In genomic region chr4:145176641-145177432, GRCh38 we compare ENCODE assay signal across 8 cellular contexts. TPM values are rescaled to one million over a fixed set of nuclear protein-coding genes. Genes with fewer than 3 reads are reported as not detected.
DNase-seq lines count a peak whose midpoint lies in the region; ATAC-seq and TF ChIP-seq lines count a peak whose summit lies in the region.

No MANE protein-coding gene starts in this region.

- peak in 2 of 5 donors; percentile 6 to 11 for DNase-seq in CD8-positive, alpha-beta memory T cell
- DNase-seq in NAMALWA (ENCODE audit: low spot score) (peak; percentile 23), choroid plexus epithelial cell (ENCODE audit: low read depth) (no peak), NCI-H2227 (lab: John Stamatoyannopoulos, UW; ENCODE audit: unreplicated experiment) (no peak), NOMO-1 (lab: John Stamatoyannopoulos, UW; ENCODE audit: unreplicated experiment in 2 of 2) (no peak)

- H3K4me1 ChIP-seq in CD8-positive, alpha-beta memory T cell (ENCODE audit: insufficient read depth, low read length) = peaks cover 35% of the 10 kb centered on the region

- H3K4me1 Mint-ChIP-seq in CD8-positive, alpha-beta memory T cell = peaks cover 51 to 73% (median 71%) of the 10 kb centered on the region in 3 donors

- H3K9me2 ChIP-seq in neural cell (ENCODE audit: insufficient read depth, low read length) = no peaks in the 10 kb centered on the region

- no peaks in the 10 kb centered on the region for H3K27me3 ChIP-seq in CD8-positive, alpha-beta memory T cell (ENCODE audit: insufficient read depth, low read length, poor library complexity, severe bottlenecking)
- no peaks in the 10 kb centered on the region for H3K27me3 ChIP-seq in neural cell (ENCODE audit: insufficient read depth, low read depth, low read length)

- H3F3A ChIP-seq in neural cell (ENCODE audit: insufficient read depth, low read length, poor library complexity, severe bottlenecking) = peaks cover 3% of the 10 kb centered on the region

- H3K36me3 Mint-ChIP-seq in CD8-positive, alpha-beta memory T cell = peaks cover 7 to 39% (median 15%) of the 10 kb centered on the region in 3 donors

- no peaks in the 10 kb centered on the region for H3K9me3 Mint-ChIP-seq in CD8-positive, alpha-beta memory T cell

- H3K27ac ChIP-seq in CD8-positive, alpha-beta memory T cell (ENCODE audit: low read depth, low read length) = peak overlapping the region; percentile 90
- H3K27ac ChIP-seq in neural cell (ENCODE audit: low read length) = no peak overlapping the region

- no peak for ATAC-seq in HG02759 (IDR thresholded peaks at IDR 0.05; ENCODE audit: unreplicated experiment)
- no peak for ATAC-seq in HG03135 (IDR thresholded peaks at IDR 0.05; ENCODE audit: unreplicated experiment)

- no peaks in the 10 kb centered on the region for H3K9me3 ChIP-seq in CD8-positive, alpha-beta memory T cell (ENCODE audit: low read length)
- H3K9me3 ChIP-seq in neural cell (ENCODE audit: low read length) = no peaks in the 10 kb centered on the region

- no peak for TF ChIP-seq CTCF in choroid plexus epithelial cell (conservative IDR thresholded peaks at IDR 0.05; ENCODE audit: low read depth, low read length)
- no peak for TF ChIP-seq CTCF in neural cell (IDR thresholded peaks at IDR 0.05; ENCODE audit: poor library complexity, severe bottlenecking)

- peaks cover 8% of the 10 kb centered on the region for H3K36me3 ChIP-seq in CD8-positive, alpha-beta memory T cell (ENCODE audit: insufficient read depth, low read length)
- H3K36me3 ChIP-seq in neural cell (ENCODE audit: insufficient read depth, low read length) = no peaks in the 10 kb centered on the region

- peak overlapping the region; percentile 82 for H3K4me3 ChIP-seq in CD8-positive, alpha-beta memory T cell (ENCODE audit: low read length)
- H3K4me3 ChIP-seq in choroid plexus epithelial cell (ENCODE audit: low read depth, low read length) = peak overlapping the region; percentile 15
- peak overlapping the region; percentile 84 for H3K4me3 ChIP-seq in neural cell (ENCODE audit: low read length)

- H4K20me1 ChIP-seq in neural cell (ENCODE audit: insufficient read depth) = no peaks in the 10 kb centered on the region

- peak overlapping the region; percentile 89 to 98 (median 94) for H3K4me3 Mint-ChIP-seq in CD8-positive, alpha-beta memory T cell

- peaks cover 45% of the 10 kb centered on the region for H3K79me2 ChIP-seq in neural cell (replicated peaks; ENCODE audit: insufficient read depth, low read length)

- peak overlapping the region; percentile 92 to 99 (median 98) for H3K27ac Mint-ChIP-seq in CD8-positive, alpha-beta memory T cell

- TF ChIP-seq RAD21 in neural cell (conservative IDR thresholded peaks at IDR 0.05) = no peak

- no peak overlapping the region for H3K9ac ChIP-seq in neural cell (ENCODE audit: low read length)

- H2AFZ ChIP-seq in neural cell (ENCODE audit: low read depth, low read length) = no peak overlapping the region

- POLR2A ChIA-PET in CD8-positive, alpha-beta memory T cell (lab: Charles Lee) = interaction anchor here (3.2 kb wide), 1 partner anchor 78 kb away, joined by 18 read pairs; the partner anchor contains the start of genes ABCE1 and ANAPC10

- H3K4me2 ChIP-seq in neural cell (ENCODE audit: low read length) = no peak overlapping the region

- CTCF ChIA-PET in CD8-positive, alpha-beta memory T cell (lab: Charles Lee) = interaction anchor here (1.4 kb wide), 1 partner anchor 9 kb away, joined by 3 read pairs; no protein-coding TSS in a partner anchor

- no peak for TF ChIP-seq EP300 in neural cell (conservative IDR thresholded peaks at IDR 0.05; ENCODE audit: poor library complexity, severe bottlenecking)

- H3K27me3 Mint-ChIP-seq in CD8-positive, alpha-beta memory T cell = peaks cover 0 to 4% of the 10 kb centered on the region in 2 donors

TF ChIP-seq in neural cell, 6 proteins besides CTCF, POLR2A, EP300 and RAD21:
- TF ChIP-seq POLR2AphosphoS5 (IDR thresholded peaks at IDR 0.05) (no peak), SMC3 (conservative IDR thresholded peaks at IDR 0.05; ENCODE audit: poor library complexity) (no peak), EZH2 (IDR thresholded peaks at IDR 0.05; ENCODE audit: borderline replicate concordance, insufficient read depth, low read length, poor library complexity, severe bottlenecking) (no peak), REST (IDR thresholded peaks at IDR 0.05; ENCODE audit: borderline replicate concordance) (no peak), TAF1 (IDR thresholded peaks at IDR 0.05; ENCODE audit: low read depth) (no peak), MXI1 (conservative IDR thresholded peaks at IDR 0.05; ENCODE audit: poor library complexity, severe bottlenecking) (no peak)

RNA-seq across cellular contexts. Expression of gene OTUD4, which starts 3.6 kb away (rescaled TPM):
- 10 to 100 TPM; 68.0 to 68.1 TPM for total RNA-seq in CD8-positive, alpha-beta memory T cell
- 17.4 TPM for polyA plus RNA-seq in CD8-positive, alpha-beta memory T cell
- 13.5 and 15.1 TPM in 2 replicates for polyA plus RNA-seq in neural cell
- 38.7 and 40.3 TPM in 2 replicates for polyA minus RNA-seq in neural cell

Comparison
In these comparisons a context has a peak if more than half of its experiments do, and no peak if none do; other contexts are left out.
1. H3K4me3 ChIP-seq: peak in every context shown above with its lines; median percentile 84 in neural cell; 82 in CD8-positive, alpha-beta memory T cell; 15 in choroid plexus epithelial cell.